ENCODE assay signal across 17 cellular contexts in genomic region chr2:222973733-222974132, GRCh38.
DNase-seq lines count a peak whose midpoint lies in the region; ATAC-seq and TF ChIP-seq lines count a peak whose summit lies in the region.
"Had no signal": no experiment of that assay in that cellular context is flagged by ENCODE, and none has a peak within 500 bp of the region (broad histone marks: within the 10 kb centered on the region; RNA-seq: fewer than 3 reads in every experiment).

No MANE protein-coding gene starts in this region.

- TF ChIP-seq POLR2A in breast epithelium (IDR thresholded peaks at IDR 0.05), result no peak

- H3K79me2 ChIP-seq in mammary epithelial cell (ENCODE audit: insufficient read depth, low read length) (no peaks in the 10 kb centered on the region), trophoblast cell (ENCODE audit: control insufficient read depth, insufficient read depth, low read length, poor library complexity) (no peaks in the 10 kb centered on the region)

- H3K4me3 ChIP-seq in mammary epithelial cell (replicated peaks in 1 of 3; ENCODE audit: insufficient read depth in 1 of 3, low read depth in 2 of 3, low read length in 3 of 3) (no peak overlapping the region), breast epithelium (no peak overlapping the region), trophoblast cell (ENCODE audit: low read depth, low read length) (no peak overlapping the region)
- H3K4me3 ChIP-seq: BLaER1 had no signal

- H3K79me1 ChIP-seq in trophoblast cell (ENCODE audit: low read length), result peaks cover 4% of the 10 kb centered on the region

- H4K8ac ChIP-seq in trophoblast cell (ENCODE audit: low read depth, low read length), result no peak overlapping the region

- H3K4me2 ChIP-seq in mammary epithelial cell (ENCODE audit: insufficient read depth, low read depth, low read length), result no peak overlapping the region
- no peak overlapping the region for H3K4me2 ChIP-seq in trophoblast cell (ENCODE audit: low read length)
- H3K4me2 ChIP-seq: BLaER1 had no signal

- no peak for TF ChIP-seq CTCF in mammary epithelial cell (conservative IDR thresholded peaks at IDR 0.05 in 1 of 2, IDR thresholded peaks at IDR 0.05 in 1 of 2; ENCODE audit: extremely low read depth in 1 of 2, insufficient read depth in 1 of 2, low read depth in 1 of 2, low read length in 2 of 2)
- no peak for TF ChIP-seq CTCF in breast epithelium (IDR thresholded peaks at IDR 0.05)

- CTCF ChIA-PET in mammary epithelial cell (lab: Charles Lee; ENCODE audit: low non-redundant PET), result no interaction called here

- H3K27ac ChIP-seq in mammary epithelial cell (ENCODE audit: insufficient read depth, low read depth, low read length) (no peak overlapping the region), breast epithelium (no peak overlapping the region), trophoblast cell (ENCODE audit: low read depth, low read length) (peak overlapping the region; percentile 36)
- H3K27ac ChIP-seq: 22Rv1, BLaER1, C4-2B had no signal

- ATAC-seq in HG02798 (IDR thresholded peaks at IDR 0.05; ENCODE audit: poor library complexity, unreplicated experiment), result no peak
- ATAC-seq: CD8-positive, alpha-beta T cell had no signal

- no TSS peak for BruUV-seq in mammary epithelial cell (replicated peaks; lab: Mats Ljungman, UMichigan)

- peak overlapping the region; percentile 50 for H4K91ac ChIP-seq in trophoblast cell (ENCODE audit: low read depth, low read length)

- WGBS in mammary epithelial cell (ENCODE audit: low coverage, missing lambda C conversion rate), result 42% methylated on average over 2 of the region's 2 CpGs
- no CpG with 5 or more reads among the region's 2 CpGs for WGBS in trophoblast cell (ENCODE audit: extremely low coverage, insufficient coverage, insufficient read length)

- H3K9ac ChIP-seq in mammary epithelial cell (ENCODE audit: insufficient read depth, low read length) (no peak overlapping the region), trophoblast cell (ENCODE audit: low read length) (no peak overlapping the region)
- H3K9ac ChIP-seq: BLaER1 had no signal

- no peak overlapping the region for H2AK5ac ChIP-seq in trophoblast cell (ENCODE audit: low read length)

- H3K4me1 ChIP-seq in mammary epithelial cell (ENCODE audit: insufficient read depth, low read length) (peaks cover 24% of the 10 kb centered on the region), breast epithelium (no peaks in the 10 kb centered on the region), trophoblast cell (ENCODE audit: control insufficient read depth in 1 of 2, insufficient read depth in 2 of 2, low read length in 2 of 2) (peaks cover 7 to 10% of the 10 kb centered on the region in 2 experiments)
- H3K4me1 ChIP-seq: BLaER1, Caco-2 had no signal

- no peak overlapping the region for H3K4ac ChIP-seq in trophoblast cell (ENCODE audit: low read depth, low read length)

- H3K9me3 ChIP-seq in mammary epithelial cell (replicated peaks; ENCODE audit: insufficient read depth, low read length) (no peaks in the 10 kb centered on the region), breast epithelium (no peaks in the 10 kb centered on the region), trophoblast cell (ENCODE audit: insufficient read depth, low read depth, low read length) (no peaks in the 10 kb centered on the region)
- H3K9me3 ChIP-seq: BLaER1, Caco-2 had no signal

- H3K36me3 ChIP-seq in mammary epithelial cell (ENCODE audit: insufficient read depth, low read length) (no peaks in the 10 kb centered on the region), breast epithelium (no peaks in the 10 kb centered on the region), trophoblast cell (ENCODE audit: control insufficient read depth in 1 of 2, insufficient read depth in 2 of 2, low read length in 2 of 2) (no peaks in the 10 kb centered on the region)
- H3K36me3 ChIP-seq: BLaER1 had no signal

- H3K23ac ChIP-seq in trophoblast cell (ENCODE audit: low read length), result no peak overlapping the region

- no peak overlapping the region for H3K14ac ChIP-seq in trophoblast cell (ENCODE audit: low read length)

- in situ Hi-C loops in mammary epithelial cell (cut with MboI; ENCODE audit: low sequenced_read_pairs in 2 of 2), result loop anchor here in 1 of 2 donors (10.0 kb wide), 1 partner anchor 821 kb away; no protein-coding TSS in a partner anchor

- no peak overlapping the region for H3K18ac ChIP-seq in trophoblast cell (ENCODE audit: low read length)

- DNase-seq in NCI-H1105 treated with DMSO at 0.1 percent for 48 hours (lab: John Stamatoyannopoulos, UW), result peak; percentile 30
- no peak for DNase-seq in NCI-H1105 (lab: John Stamatoyannopoulos, UW)
- DNase-seq in mammary epithelial cell, result no peak
- no peak for DNase-seq in breast epithelium (ENCODE audit: low spot score in 2 of 2)
- peak in 1 of 2 donors; percentile 51 for DNase-seq in trophoblast cell
- DNase-seq: Caco-2; CD4-positive, CD25-positive, alpha-beta regulatory T cell; CD8-positive, alpha-beta T cell; DMS153; DND-41; GOT3; H7; HCEC 1CT had no signal

- dilution Hi-C loops in mammary epithelial cell (cut with HindIII; ENCODE audit: low sequenced_read_pairs), result loop anchor here (5.0 kb wide), 1 partner anchor 129 kb away; no protein-coding TSS in a partner anchor

- H4K12ac ChIP-seq in trophoblast cell (ENCODE audit: low read depth, low read length), result no peak overlapping the region

- H3K27me3 ChIP-seq in mammary epithelial cell (ENCODE audit: insufficient read depth, low read length), result no peaks in the 10 kb centered on the region
- H3K27me3 ChIP-seq in breast epithelium, result no peaks in the 10 kb centered on the region
- no peaks in the 10 kb centered on the region for H3K27me3 ChIP-seq in trophoblast cell (ENCODE audit: insufficient read depth, low read length)
- H3K27me3 ChIP-seq: BLaER1 had no signal

- H2BK5ac ChIP-seq in trophoblast cell (ENCODE audit: low read depth, low read length, poor library complexity), result no peak overlapping the region

- intact Hi-C loops in mammary epithelial cell (cut with micrococcal nuclease) (loop anchor here (5.0 kb wide), 5 partner anchors 699 to 1309 kb away; no protein-coding TSS in a partner anchor), breast epithelium (cut with DNase I; ENCODE audit: low total_unique reads) (no loop called here)

- peak overlapping the region; percentile 32 for H2BK12ac ChIP-seq in trophoblast cell (ENCODE audit: low read length)

- H2BK120ac ChIP-seq in trophoblast cell (ENCODE audit: insufficient read depth, low read length, poor library complexity), result no peak overlapping the region

- peak overlapping the region; percentile 0 for H2AFZ ChIP-seq in mammary epithelial cell (ENCODE audit: low read depth, low read length)
- H2AFZ ChIP-seq in trophoblast cell (ENCODE audit: insufficient read depth, low read length, poor library complexity), result no peak overlapping the region

- H4K20me1 ChIP-seq in mammary epithelial cell (ENCODE audit: insufficient read depth, low read length), result no peaks in the 10 kb centered on the region
- H4K20me1 ChIP-seq: BLaER1 had no signal
